8 cellular contexts compared by ENCODE assay signal in genomic region chr11:79076526-79077115, GRCh38.
DNase-seq lines count a peak whose midpoint lies in the region; ATAC-seq, FAIRE-seq and TF ChIP-seq lines count a peak whose summit lies in the region.

No MANE protein-coding gene starts in this region.

- H3K27me3 Mint-ChIP-seq in stimulated activated naive CD8-positive, alpha-beta T cell treated with anti-CD3 and anti-CD28 coated beads, Interleukin-15, amount 100 ng/mL, for 72 hours, result peaks cover 7% of the 10 kb centered on the region

- no peaks in the 10 kb centered on the region for H3K36me3 ChIP-seq in OCI-LY7 (ENCODE audit: insufficient read depth, low read length)
- H3K36me3 ChIP-seq in endothelial cell of umbilical vein (ENCODE audit: control insufficient read depth in 2 of 2, extremely low read depth in 1 of 2, insufficient read depth in 2 of 2, low read length in 2 of 2), result no peaks in the 10 kb centered on the region
- H3K36me3 ChIP-seq in pancreas, result no peaks in the 10 kb centered on the region

- H3K9ac ChIP-seq in endothelial cell of umbilical vein (replicated peaks; ENCODE audit: extremely low read depth, insufficient read depth, low read length), result no peak overlapping the region

- H4K20me1 ChIP-seq in OCI-LY7 (ENCODE audit: insufficient read depth, low read length) (no peaks in the 10 kb centered on the region), endothelial cell of umbilical vein (replicated peaks; ENCODE audit: control insufficient read depth, extremely low read depth, insufficient read depth, low read length) (no peaks in the 10 kb centered on the region)

- BruUV-seq in OCI-LY7 (replicated peaks; lab: Mats Ljungman, UMichigan), result no TSS peak
- BruUV-seq in endothelial cell of umbilical vein (replicated peaks; lab: Mats Ljungman, UMichigan), result no TSS peak

- no peak for TF ChIP-seq POLR2A in endothelial cell of umbilical vein (IDR thresholded peaks at IDR 0.05; ENCODE audit: low read depth, low read length)

- H3K4me1 ChIP-seq in OCI-LY7 (ENCODE audit: insufficient read depth, low read length, poor library complexity, severe bottlenecking) (no peaks in the 10 kb centered on the region), endothelial cell of umbilical vein (ENCODE audit: control insufficient read depth, extremely low read depth, insufficient read depth, low read length) (no peaks in the 10 kb centered on the region), pancreas (no peaks in the 10 kb centered on the region)

- H3K9me2 ChIP-seq in OCI-LY7 (ENCODE audit: insufficient read depth, low read length), result no peaks in the 10 kb centered on the region

- ATAC-seq in stimulated activated naive CD8-positive, alpha-beta T cell treated with anti-CD3 and anti-CD28 coated beads, Interleukin-15, Interleukin-2, amounts not matched to agents 100 U/mL and 50 U/mL, for 24 hours, result no peak
- ATAC-seq in stimulated activated naive CD8-positive, alpha-beta T cell treated with anti-CD3 and anti-CD28 coated beads, Interleukin-15, amount 100 ng/mL, for 72 hours, result no peak
- ATAC-seq in pancreas (peak; percentile 43 to 74 (median 52)), GM21786 (IDR thresholded peaks at IDR 0.05; ENCODE audit: unreplicated experiment) (no peak)

- H3K4me3 Mint-ChIP-seq in stimulated activated naive CD8-positive, alpha-beta T cell treated with anti-CD3 and anti-CD28 coated beads, Interleukin-15, amount 100 ng/mL, for 72 hours, result no peak overlapping the region

- H3K9me3 ChIP-seq in OCI-LY7 (ENCODE audit: low read length) (no peaks in the 10 kb centered on the region), endothelial cell of umbilical vein (replicated peaks; ENCODE audit: control insufficient read depth, insufficient read depth, low read length) (no peaks in the 10 kb centered on the region), pancreas (no peaks in the 10 kb centered on the region)

- H3K4me1 Mint-ChIP-seq in stimulated activated naive CD8-positive, alpha-beta T cell treated with anti-CD3 and anti-CD28 coated beads, Interleukin-15, amount 100 ng/mL, for 72 hours, result no peaks in the 10 kb centered on the region

- no peak overlapping the region for H3K4me3 ChIP-seq in OCI-LY7 (ENCODE audit: low read depth, low read length, poor library complexity, severe bottlenecking)
- H3K4me3 ChIP-seq in endothelial cell of umbilical vein (replicated peaks in 1 of 3; ENCODE audit: insufficient read depth in 1 of 3, low read depth in 1 of 3, low read length in 3 of 3), result no peak overlapping the region
- no peak overlapping the region for H3K4me3 ChIP-seq in pancreas

- H3K27me3 ChIP-seq in endothelial cell of umbilical vein (ENCODE audit: control insufficient read depth in 2 of 2, insufficient read depth in 2 of 2, low read length in 2 of 2), result no peaks in the 10 kb centered on the region
- no peaks in the 10 kb centered on the region for H3K27me3 ChIP-seq in pancreas

- H3K27ac ChIP-seq in OCI-LY7 (ENCODE audit: low read depth, low read length, poor library complexity, severe bottlenecking) (no peak overlapping the region), endothelial cell of umbilical vein (ENCODE audit: insufficient read depth, low read depth, low read length) (no peak overlapping the region), pancreas (no peak overlapping the region)

- H3K9me1 ChIP-seq in endothelial cell of umbilical vein (replicated peaks; ENCODE audit: control insufficient read depth, extremely low read depth, insufficient read depth, low read length), result no peaks in the 10 kb centered on the region

- FAIRE-seq in endothelial cell of umbilical vein (lab: Jason Lieb, UNC) (peak; percentile 75), pancreas (lab: Jason Lieb, UNC) (no peak)

- WGBS in pancreas, 2 donors, result 52% methylated on average over 4 of the region's 4 CpGs

- no peak overlapping the region for H3K4me2 ChIP-seq in OCI-LY7 (ENCODE audit: low read length)
- no peak overlapping the region for H3K4me2 ChIP-seq in endothelial cell of umbilical vein (ENCODE audit: insufficient read depth, low read length)

- H3K79me2 ChIP-seq in OCI-LY7 (ENCODE audit: insufficient read depth, low read depth, low read length) (no peaks in the 10 kb centered on the region), endothelial cell of umbilical vein (ENCODE audit: control insufficient read depth, insufficient read depth, low read length) (no peaks in the 10 kb centered on the region)

- peak; percentile 26 for DNase-seq in stimulated activated naive CD8-positive, alpha-beta T cell treated with anti-CD3 and anti-CD28 coated beads, Interleukin-15, Interleukin-2, amounts not matched to agents 100 U/mL and 50 U/mL, for 24 hours
- DNase-seq in stimulated activated naive CD8-positive, alpha-beta T cell treated with anti-CD3 and anti-CD28 coated beads, Interleukin-15, amount 100 ng/mL, for 72 hours, result no peak
- DNase-seq in OCI-LY7 (ENCODE audit: low spot score) (peak; percentile 24), endothelial cell of umbilical vein (ENCODE audit: low read depth, low spot score) (peak; percentile 50), pancreas (peak in 3 of 6 donors; percentile 25 to 73 (median 50)), islet precursor cell (no peak), T-helper 9 cell (no peak)

- dilution Hi-C loops in endothelial cell of umbilical vein (cut with MboI; ENCODE audit: extremely low pct_ligation_motif_present, low sequenced_read_pairs), result no loop called here

- CTCF ChIA-PET in OCI-LY7 (lab: Charles Lee; ENCODE audit: unreplicated experiment), result no interaction called here
- CTCF ChIA-PET in endothelial cell of umbilical vein (lab: Charles Lee), result interaction anchor here (0.6 to 3.6 kb wide), 12 partner anchors 11 to 431 kb away, joined by 3 to 68 read pairs (median 4); no protein-coding TSS in a partner anchor

- intact Hi-C loops in OCI-LY7 (cut with micrococcal nuclease; ENCODE audit: unreplicated experiment) (loop anchor here (10.0 kb wide), 1 partner anchor 432 kb away; no protein-coding TSS in a partner anchor), endothelial cell of umbilical vein (cut with micrococcal nuclease) (loop anchor here (1.0 to 5.0 kb wide), 3 partner anchors 170 to 431 kb away; no protein-coding TSS in a partner anchor), pancreas (cut with DNase I) (loop anchor here in 1 of 3 donors (5.0 kb wide), 1 partner anchor 429 kb away; no protein-coding TSS in a partner anchor)

- H3K27ac Mint-ChIP-seq in stimulated activated naive CD8-positive, alpha-beta T cell treated with anti-CD3 and anti-CD28 coated beads, Interleukin-15, amount 100 ng/mL, for 72 hours, result no peak overlapping the region

- POLR2A ChIA-PET in OCI-LY7 (lab: Charles Lee) (no interaction called here), endothelial cell of umbilical vein (lab: Charles Lee) (no interaction called here)

- H3K9me3 Mint-ChIP-seq in stimulated activated naive CD8-positive, alpha-beta T cell treated with anti-CD3 and anti-CD28 coated beads, Interleukin-15, amount 100 ng/mL, for 72 hours, result peaks cover 8 to 10% of the 10 kb centered on the region in 2 donors

- TF ChIP-seq CTCF in OCI-LY7 (conservative IDR thresholded peaks at IDR 0.05; ENCODE audit: low read length), result peak; percentile 74
- TF ChIP-seq CTCF in endothelial cell of umbilical vein (IDR thresholded peaks at IDR 0.05; ENCODE audit: extremely low read depth in 1 of 2, insufficient read depth in 1 of 2, low read depth in 1 of 2, low read length in 2 of 2), result peak; percentile 63 to 69
- TF ChIP-seq CTCF in pancreas (IDR thresholded peaks at IDR 0.05), result peak; percentile 6 to 48 (median 44)

- H2AFZ ChIP-seq in OCI-LY7 (ENCODE audit: low read length) (no peak overlapping the region), endothelial cell of umbilical vein (ENCODE audit: low read depth, low read length) (no peak overlapping the region)

TF ChIP-seq in endothelial cell of umbilical vein, 7 proteins besides CTCF, POLR2A, EP300 and RAD21:
- TF ChIP-seq MAX (IDR thresholded peaks at IDR 0.05; ENCODE audit: insufficient read depth, insufficient read length) (no peak), EZH2 (IDR thresholded peaks at IDR 0.05; ENCODE audit: borderline replicate concordance, low read depth, low read length, severe bottlenecking) (no peak), GATA2 (IDR thresholded peaks at IDR 0.05; ENCODE audit: insufficient read depth, insufficient read length, low read depth, low read length) (no peak), FOS (IDR thresholded peaks at IDR 0.05; ENCODE audit: borderline replicate concordance, insufficient read depth, low read length) (no peak), JUN (IDR thresholded peaks at IDR 0.05; ENCODE audit: borderline replicate concordance, insufficient read depth, insufficient read length, low read depth) (no peak), POLR2AphosphoS5 (IDR thresholded peaks at IDR 0.05; ENCODE audit: insufficient read depth, low read depth, low read length) (no peak), MYC (IDR thresholded peaks at IDR 0.05; ENCODE audit: low read depth, low read length) (no peak)

Comparison
In these comparisons a context has a peak if more than half of its experiments do, and no peak if none do; other contexts are left out.
1. DNase-seq: peak in stimulated activated naive CD8-positive, alpha-beta T cell treated with anti-CD3 and anti-CD28 coated beads, Interleukin-15, Interleukin-2, amounts not matched to agents 100 U/mL and 50 U/mL, for 24 hours (single experiment), OCI-LY7 (single experiment) and endothelial cell of umbilical vein (single experiment); none in stimulated activated naive CD8-positive, alpha-beta T cell treated with anti-CD3 and anti-CD28 coated beads, Interleukin-15, amount 100 ng/mL, for 72 hours (0 of 2), islet precursor cell (single experiment) and T-helper 9 cell (single experiment).
2. ATAC-seq: peak in pancreas (4 of 4); none in stimulated activated naive CD8-positive, alpha-beta T cell treated with anti-CD3 and anti-CD28 coated beads, Interleukin-15, Interleukin-2, amounts not matched to agents 100 U/mL and 50 U/mL, for 24 hours (single experiment), stimulated activated naive CD8-positive, alpha-beta T cell treated with anti-CD3 and anti-CD28 coated beads, Interleukin-15, amount 100 ng/mL, for 72 hours (single experiment) and GM21786 (single experiment).
3. Peak in every context shown above with its lines, with median percentiles within 50 percentile points of each other: CTCF ChIP-seq.